ENCODE assay signal across 17 cellular contexts in genomic region chr4:2465032-2465431, GRCh38. TPM values are rescaled to one million over a fixed set of nuclear protein-coding genes. Genes with fewer than 3 reads are reported as not detected.
DNase-seq lines count a peak whose midpoint lies in the region; ATAC-seq and TF ChIP-seq lines count a peak whose summit lies in the region.
"Had no signal": no experiment of that assay in that cellular context is flagged by ENCODE, and none has a peak within 500 bp of the region (broad histone marks: within the 10 kb centered on the region; RNA-seq: fewer than 3 reads in every experiment).

No MANE protein-coding gene starts in this region.

- H3K4me3 ChIP-seq in HEK293 (ENCODE audit: low read depth, low read length) = no peak overlapping the region
- no peak overlapping the region for H3K4me3 ChIP-seq in upper lobe of right lung
- H3K4me3 ChIP-seq: BLaER1 treated with 17β-estradiol and CSF1 and Interleukin-3, amounts not matched to agents 10 nM and 100 nM had no signal

- no peak overlapping the region for H3K27ac Mint-ChIP-seq in neural crest cell (ENCODE audit: unreplicated experiment)
- no peak overlapping the region for H3K27ac Mint-ChIP-seq in activated CD8-positive, alpha-beta memory T cell treated with anti-CD3 and anti-CD28 coated beads, Interleukin-2, amount 10 ng/mL, durations not matched to agents 7 days and 5 days
- H3K27ac Mint-ChIP-seq: B cell; CD8-positive, alpha-beta T cell had no signal

- H3K9me3 ChIP-seq in HEK293 (ENCODE audit: control insufficient read depth, insufficient read depth, low read depth, low read length) (no peaks in the 10 kb centered on the region), upper lobe of right lung (no peaks in the 10 kb centered on the region)
- H3K9me3 ChIP-seq: BLaER1 treated with 17β-estradiol and CSF1 and Interleukin-3, amounts not matched to agents 10 nM and 100 nM had no signal

- peaks cover 3% of the 10 kb centered on the region for H3K36me3 Mint-ChIP-seq in neural crest cell (ENCODE audit: low read depth)
- peaks cover 9% of the 10 kb centered on the region for H3K36me3 Mint-ChIP-seq in activated CD8-positive, alpha-beta memory T cell treated with anti-CD3 and anti-CD28 coated beads, Interleukin-2, amount 10 ng/mL, durations not matched to agents 7 days and 5 days

- ATAC-seq in upper lobe of right lung = no peak
- ATAC-seq in activated CD8-positive, alpha-beta memory T cell treated with anti-CD3 and anti-CD28 coated beads, Interleukin-2, amount 10 ng/mL, durations not matched to agents 7 days and 5 days = no peak
- ATAC-seq: CD8-positive, alpha-beta T cell; HCT116 had no signal

- no peak for TF ChIP-seq CTCF in HEK293 (tag by site-specific recombination; IDR thresholded peaks at IDR 0.05)
- no peak for TF ChIP-seq CTCF in neural crest cell (conservative IDR thresholded peaks at IDR 0.05)
- TF ChIP-seq CTCF in upper lobe of right lung (IDR thresholded peaks at IDR 0.05) = no peak

- no peak for DNase-seq in neural crest cell (ENCODE audit: low read depth, low spot score)
- DNase-seq in upper lobe of right lung = peak; percentile 28
- DNase-seq in kidney glomerular epithelial cell (lab: John Stamatoyannopoulos, UW) = no peak
- no peak for DNase-seq in activated CD8-positive, alpha-beta memory T cell treated with anti-CD3 and anti-CD28 coated beads, Interleukin-2, amount 10 ng/mL, durations not matched to agents 7 days and 5 days
- DNase-seq: Calu3; CD8-positive, alpha-beta T cell; DMS79 treated with DMSO at 0.1 percent for 48 hours; GF-D8; GOT3; H7 had no signal

- no peaks in the 10 kb centered on the region for H3K9me3 Mint-ChIP-seq in neural crest cell
- no peaks in the 10 kb centered on the region for H3K9me3 Mint-ChIP-seq in activated CD8-positive, alpha-beta memory T cell treated with anti-CD3 and anti-CD28 coated beads, Interleukin-2, amount 10 ng/mL, durations not matched to agents 7 days and 5 days (ENCODE audit: low read depth)
- H3K9me3 Mint-ChIP-seq: CD8-positive, alpha-beta T cell had no signal

- H3K36me3 ChIP-seq in HEK293 (ENCODE audit: control insufficient read depth in 2 of 2, insufficient read depth in 1 of 2, low read length in 2 of 2) (no peaks in the 10 kb centered on the region), upper lobe of right lung (no peaks in the 10 kb centered on the region)
- H3K36me3 ChIP-seq: BLaER1 treated with 17β-estradiol and CSF1 and Interleukin-3, amounts not matched to agents 10 nM and 100 nM had no signal

- peaks cover 35% of the 10 kb centered on the region for H3K4me1 Mint-ChIP-seq in neural crest cell
- peaks cover 27% of the 10 kb centered on the region for H3K4me1 Mint-ChIP-seq in activated CD8-positive, alpha-beta memory T cell treated with anti-CD3 and anti-CD28 coated beads, Interleukin-2, amount 10 ng/mL, durations not matched to agents 7 days and 5 days

- no peak overlapping the region for H3K27ac ChIP-seq in HEK293 (ENCODE audit: extremely low read depth, low read depth, low read length)
- H3K27ac ChIP-seq in upper lobe of right lung = no peak overlapping the region
- H3K27ac ChIP-seq: BLaER1 treated with 17β-estradiol and CSF1 and Interleukin-3, amounts not matched to agents 10 nM and 100 nM had no signal

- 0 out of 2 replicates have a peak, but pooled peaks have one; percentile 21 for TF ChIP-seq POLR2A in Raji (IDR thresholded peaks at IDR 0.05; ENCODE audit: insufficient read depth, low read depth, low read length)

- no peaks in the 10 kb centered on the region for H3K27me3 ChIP-seq in upper lobe of right lung

- CTCF ChIA-PET in HEK293 (lab: Yijun Ruan, JAX) = interaction anchor here (1.4 to 1.7 kb wide), 2 partner anchors 143 to 245 kb away, joined by 3 to 7 read pairs; no protein-coding TSS in a partner anchor
- CTCF ChIA-PET in activated CD8-positive, alpha-beta memory T cell treated with anti-CD3 and anti-CD28 coated beads, Interleukin-2, amount 10 ng/mL, durations not matched to agents 7 days and 5 days (lab: Charles Lee) = interaction anchor here (0.8 to 1.6 kb wide), 4 partner anchors 11 to 52 kb away, joined by 3 to 4 read pairs (median 4); partner anchors contain the start of gene CFAP99

- H3K27me3 Mint-ChIP-seq in neural crest cell (ENCODE audit: low read depth) = peaks cover 5% of the 10 kb centered on the region
- peaks cover 14% of the 10 kb centered on the region for H3K27me3 Mint-ChIP-seq in activated CD8-positive, alpha-beta memory T cell treated with anti-CD3 and anti-CD28 coated beads, Interleukin-2, amount 10 ng/mL, durations not matched to agents 7 days and 5 days

- POLR2A ChIA-PET in HEK293 (lab: Yijun Ruan, JAX) = interaction anchor here (0.8 kb wide), 1 partner anchor 8 kb away, joined by 7 read pairs; no protein-coding TSS in a partner anchor

- peak overlapping the region; percentile 61 for H3K4me3 Mint-ChIP-seq in neural crest cell
- H3K4me3 Mint-ChIP-seq in activated CD8-positive, alpha-beta memory T cell treated with anti-CD3 and anti-CD28 coated beads, Interleukin-2, amount 10 ng/mL, durations not matched to agents 7 days and 5 days = no peak overlapping the region
- H3K4me3 Mint-ChIP-seq: B cell; CD8-positive, alpha-beta T cell had no signal

- H3K4me1 ChIP-seq in HEK293 (ENCODE audit: control insufficient read depth, insufficient read depth, low read length) (no peaks in the 10 kb centered on the region; the same call in 1 of the 2 replicates), upper lobe of right lung (peaks cover 13% of the 10 kb centered on the region)

- intact Hi-C loops in upper lobe of right lung (cut with DNase I) = no loop called here

TF ChIP-seq in HEK293, 187 proteins besides CTCF, POLR2A, EP300 and RAD21:
- TF ChIP-seq ZNF223 (tag by site-specific recombination; IDR thresholded peaks at IDR 0.05) (no peak), ZIC2 (tag by site-specific recombination; IDR thresholded peaks at IDR 0.05) (peak; percentile 19; the same call in 1 of the 2 replicates)

RNA-seq across cellular contexts. Expression of gene RNF4, which starts 3.9 kb away (rescaled TPM):
- 74.2 and 76.4 TPM in 2 replicates for total RNA-seq in neural crest cell
- 41.0 TPM for total RNA-seq in upper lobe of right lung
- 100 to 1,000 TPM; 108 to 116 TPM for total RNA-seq in activated CD8-positive, alpha-beta memory T cell treated with anti-CD3 and anti-CD28 coated beads, Interleukin-2, amount 10 ng/mL, durations not matched to agents 7 days and 5 days

RNA-seq across cellular contexts. Expression of gene CFAP99, which starts 46.3 kb away (rescaled TPM):
- total RNA-seq in neural crest cell (not detected in 2 replicates), upper lobe of right lung (not detected)
- not detected for total RNA-seq in activated CD8-positive, alpha-beta memory T cell treated with anti-CD3 and anti-CD28 coated beads, Interleukin-2, amount 10 ng/mL, durations not matched to agents 7 days and 5 days
- total RNA-seq: A172, B cell, Calu3, H7, HT-29 had no signal

RNA-seq across cellular contexts. Expression of gene ZFYVE28, which starts 46.6 kb away (rescaled TPM):
- total RNA-seq in neural crest cell (1.2 and 1.4 TPM in 2 replicates), upper lobe of right lung (16.6 TPM)
- total RNA-seq in activated CD8-positive, alpha-beta memory T cell treated with anti-CD3 and anti-CD28 coated beads, Interleukin-2, amount 10 ng/mL, durations not matched to agents 7 days and 5 days = 10 to 100 TPM; 12.5 to 30.3 TPM
